Comparison of ENCODE assay signal across 2 cellular contexts in the genomic region with DNA sequence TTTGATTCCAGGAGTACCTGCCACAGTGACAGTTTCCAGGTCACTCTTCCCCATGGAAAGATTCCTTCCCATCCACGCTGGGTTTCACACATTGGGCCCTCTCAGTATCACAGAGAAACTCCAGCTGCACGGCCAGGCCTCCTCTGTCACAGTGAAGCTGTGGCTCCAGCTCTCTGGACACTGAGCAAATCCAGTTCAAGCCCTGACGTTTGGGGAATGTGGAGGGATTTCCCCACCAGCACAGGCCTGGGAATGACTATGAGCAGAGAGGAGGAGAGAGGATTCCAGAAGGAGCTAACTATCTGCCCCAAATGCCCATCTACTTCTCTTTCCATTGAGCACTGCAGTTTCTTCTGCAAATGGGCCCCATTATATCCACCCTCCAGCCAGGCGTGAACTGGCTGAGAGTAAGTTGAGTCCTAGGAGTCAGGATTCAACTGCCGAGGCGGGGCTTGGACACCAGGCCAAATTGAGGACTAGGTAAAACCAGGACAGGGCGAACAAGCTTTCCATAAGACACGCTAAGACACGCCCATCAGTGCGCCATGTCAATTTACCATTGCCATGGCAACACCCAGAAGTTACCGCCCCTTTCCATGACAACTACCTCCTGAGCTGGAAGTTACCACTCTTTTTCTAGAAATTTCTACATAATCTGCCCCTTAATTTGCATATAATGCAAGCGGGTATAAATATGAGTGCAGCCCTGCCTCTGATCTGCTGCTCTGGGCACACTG.
TF ChIP-seq lines count a peak whose summit lies in the region.

No MANE protein-coding gene starts in this region.

TF ChIP-seq in IMR-90, 13 proteins besides CTCF, POLR2A, EP300 and RAD21:
- TF ChIP-seq FOS (IDR thresholded peaks at IDR 0.05; ENCODE audit: low read depth, low read length) (no peak), BHLHE40 (IDR thresholded peaks at IDR 0.05; ENCODE audit: low read depth, low read length) (no peak), MXI1 (IDR thresholded peaks at IDR 0.05; ENCODE audit: borderline replicate concordance, low read depth, low read length) (no peak), CEBPB (IDR thresholded peaks at IDR 0.05; ENCODE audit: low read depth, low read length) (no peak), RCOR1 (IDR thresholded peaks at IDR 0.05; ENCODE audit: insufficient replicate concordance, low read length) (no peak), NFE2L2 (IDR thresholded peaks at IDR 0.05; ENCODE audit: low read depth, low read length) (no peak), CHD1 (IDR thresholded peaks at IDR 0.05; ENCODE audit: low read depth, low read length) (no peak), SMC3 (IDR thresholded peaks at IDR 0.05; ENCODE audit: low read depth, low read length) (no peak), RFX5 (IDR thresholded peaks at IDR 0.05; ENCODE audit: low read depth, low read length) (no peak), MAZ (IDR thresholded peaks at IDR 0.05; ENCODE audit: borderline replicate concordance, low read depth, low read length) (no peak), MAFK (IDR thresholded peaks at IDR 0.05; ENCODE audit: low read depth, low read length) (no peak)
- TF ChIP-seq, protein P1, sequence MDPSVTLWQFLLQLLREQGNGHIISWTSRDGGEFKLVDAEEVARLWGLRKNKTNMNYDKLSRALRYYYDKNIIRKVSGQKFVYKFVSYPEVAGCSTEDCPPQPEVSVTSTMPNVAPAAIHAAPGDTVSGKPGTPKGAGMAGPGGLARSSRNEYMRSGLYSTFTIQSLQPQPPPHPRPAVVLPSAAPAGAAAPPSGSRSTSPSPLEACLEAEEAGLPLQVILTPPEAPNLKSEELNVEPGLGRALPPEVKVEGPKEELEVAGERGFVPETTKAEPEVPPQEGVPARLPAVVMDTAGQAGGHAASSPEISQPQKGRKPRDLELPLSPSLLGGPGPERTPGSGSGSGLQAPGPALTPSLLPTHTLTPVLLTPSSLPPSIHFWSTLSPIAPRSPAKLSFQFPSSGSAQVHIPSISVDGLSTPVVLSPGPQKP (IDR thresholded peaks at IDR 0.05; ENCODE audit: borderline replicate concordance, low read depth, low read length): no peak
- TF ChIP-seq, protein P2, sequence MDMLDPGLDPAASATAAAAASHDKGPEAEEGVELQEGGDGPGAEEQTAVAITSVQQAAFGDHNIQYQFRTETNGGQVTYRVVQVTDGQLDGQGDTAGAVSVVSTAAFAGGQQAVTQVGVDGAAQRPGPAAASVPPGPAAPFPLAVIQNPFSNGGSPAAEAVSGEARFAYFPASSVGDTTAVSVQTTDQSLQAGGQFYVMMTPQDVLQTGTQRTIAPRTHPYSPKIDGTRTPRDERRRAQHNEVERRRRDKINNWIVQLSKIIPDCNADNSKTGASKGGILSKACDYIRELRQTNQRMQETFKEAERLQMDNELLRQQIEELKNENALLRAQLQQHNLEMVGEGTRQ (IDR thresholded peaks at IDR 0.05; ENCODE audit: low read depth, low read length): no peak

TF ChIP-seq in H1, 55 proteins besides CTCF, POLR2A, EP300 and RAD21:
- TF ChIP-seq EZH2 (IDR thresholded peaks at IDR 0.05; ENCODE audit: low read depth, low read length, severe bottlenecking): no peak
- TF ChIP-seq KDM4A (IDR thresholded peaks at IDR 0.05; ENCODE audit: low read depth, low read length, severe bottlenecking): no peak
- TF ChIP-seq BACH1 (IDR thresholded peaks at IDR 0.05; ENCODE audit: low read length): no peak
- no peak for TF ChIP-seq RFX5 (IDR thresholded peaks at IDR 0.05; ENCODE audit: borderline replicate concordance, low read depth, low read length)
- TF ChIP-seq SP2 (IDR thresholded peaks at IDR 0.05; ENCODE audit: low read length): no peak
- TF ChIP-seq NRF1 (IDR thresholded peaks at IDR 0.05; ENCODE audit: low read depth, low read length): no peak
- TF ChIP-seq, protein P3, sequence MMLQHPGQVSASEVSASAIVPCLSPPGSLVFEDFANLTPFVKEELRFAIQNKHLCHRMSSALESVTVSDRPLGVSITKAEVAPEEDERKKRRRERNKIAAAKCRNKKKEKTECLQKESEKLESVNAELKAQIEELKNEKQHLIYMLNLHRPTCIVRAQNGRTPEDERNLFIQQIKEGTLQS (IDR thresholded peaks at IDR 0.05; ENCODE audit: insufficient read depth, low read depth, low read length): no peak
- no peak for TF ChIP-seq CBX5 (IDR thresholded peaks at IDR 0.05; ENCODE audit: low read depth, low read length)
- TF ChIP-seq ZNF274 (IDR thresholded peaks at IDR 0.05; ENCODE audit: borderline replicate concordance, extremely low read depth, low read length): no peak
- TF ChIP-seq TCF12 (IDR thresholded peaks at IDR 0.05; ENCODE audit: low read depth, low read length): no peak
- no peak for TF ChIP-seq EGR1 (IDR thresholded peaks at IDR 0.05; ENCODE audit: borderline replicate concordance, low read depth, low read length)
- no peak for TF ChIP-seq RNF2 (IDR thresholded peaks at IDR 0.05; ENCODE audit: borderline replicate concordance, low read depth, low read length, missing control alignments, poor library complexity, severe bottlenecking)
- TF ChIP-seq HDAC6 (IDR thresholded peaks at IDR 0.05; ENCODE audit: low read depth, low read length): no peak
- no peak for TF ChIP-seq GTF2F1 (IDR thresholded peaks at IDR 0.05; ENCODE audit: borderline replicate concordance, low read depth, low read length)
- TF ChIP-seq SP4 (IDR thresholded peaks at IDR 0.05; ENCODE audit: low read length): no peak
- TF ChIP-seq YY1 (IDR thresholded peaks at IDR 0.05; ENCODE audit: low read depth, low read length): no peak
TF ChIP-seq in H1: peak in this region for 0.
